In genomic region chr9:131423171-131423581, GRCh38 we compare ENCODE assay signal across 8 cellular contexts. TPM values are rescaled to one million over a fixed set of nuclear protein-coding genes. Genes with fewer than 3 reads are reported as not detected.
DNase-seq lines count a peak whose midpoint lies in the region; ATAC-seq and TF ChIP-seq lines count a peak whose summit lies in the region.

No MANE protein-coding gene starts in this region.

- no peak overlapping the region for H3K4me3 ChIP-seq in HUES64 (ENCODE audit: low read length)
- peak overlapping the region in 1 of 2 donors; percentile 1 for H3K4me3 ChIP-seq in right atrium auricular region
- H3K4me3 ChIP-seq in prostate gland: no peak overlapping the region

- H3K4me3 Mint-ChIP-seq in activated naive CD8-positive, alpha-beta T cell treated with anti-CD3 and anti-CD28 coated beads, Interleukin-2, amount 10 ng/mL, durations not matched to agents 7 days and 5 days: no peak overlapping the region

- TF ChIP-seq POLR2A in prostate gland (IDR thresholded peaks at IDR 0.05): no peak

- DNase-seq in DMS 273 (lab: John Stamatoyannopoulos, UW; ENCODE audit: unreplicated experiment) (peak; percentile 91), right atrium auricular region (ENCODE audit: low spot score) (peak; percentile 72), prostate gland (ENCODE audit: low spot score) (peak; percentile 62), NCI-H146 treated with DMSO at 0.1 percent for 48 hours (lab: John Stamatoyannopoulos, UW; ENCODE audit: unreplicated experiment) (no peak)
- no peak for DNase-seq in activated naive CD8-positive, alpha-beta T cell treated with anti-CD3 and anti-CD28 coated beads, Interleukin-2, amount 10 ng/mL, durations not matched to agents 7 days and 5 days
- DNase-seq in stimulated activated CD4-positive, alpha-beta T cell treated with anti-CD3 and anti-CD28 coated beads, Interleukin-4, amount 100 ng/mL, for 1 hour: no peak

- H3K9me3 Mint-ChIP-seq in activated naive CD8-positive, alpha-beta T cell treated with anti-CD3 and anti-CD28 coated beads, Interleukin-2, amount 10 ng/mL, durations not matched to agents 7 days and 5 days: peaks cover 2% of the 10 kb centered on the region

- POLR2A ChIA-PET in activated naive CD8-positive, alpha-beta T cell treated with anti-CD3 and anti-CD28 coated beads, Interleukin-2, amount 10 ng/mL, durations not matched to agents 7 days and 5 days (lab: Charles Lee): no interaction called here

- peaks cover 17% of the 10 kb centered on the region; the same call in 1 of the 2 replicates for H3K36me3 ChIP-seq in HUES64 (ENCODE audit: insufficient read depth, low read length)
- H3K36me3 ChIP-seq in right atrium auricular region: no peaks in the 10 kb centered on the region
- no peaks in the 10 kb centered on the region for H3K36me3 ChIP-seq in prostate gland

- no peaks in the 10 kb centered on the region for H3K27me3 Mint-ChIP-seq in activated naive CD8-positive, alpha-beta T cell treated with anti-CD3 and anti-CD28 coated beads, Interleukin-2, amount 10 ng/mL, durations not matched to agents 7 days and 5 days

- ATAC-seq in activated naive CD8-positive, alpha-beta T cell treated with anti-CD3 and anti-CD28 coated beads, Interleukin-2, amount 10 ng/mL, durations not matched to agents 7 days and 5 days (ENCODE audit: low read depth): no peak
- ATAC-seq in HG02588 (IDR thresholded peaks at IDR 0.05; ENCODE audit: unreplicated experiment): no peak

- H3K9me3 ChIP-seq in HUES64 (ENCODE audit: insufficient read depth, low read depth, low read length) (no peaks in the 10 kb centered on the region), right atrium auricular region (no peaks in the 10 kb centered on the region), prostate gland (no peaks in the 10 kb centered on the region)

- peaks cover 57% of the 10 kb centered on the region for H3K4me1 Mint-ChIP-seq in activated naive CD8-positive, alpha-beta T cell treated with anti-CD3 and anti-CD28 coated beads, Interleukin-2, amount 10 ng/mL, durations not matched to agents 7 days and 5 days

- H3K9ac ChIP-seq in HUES64 (ENCODE audit: low read depth, low read length): no peak overlapping the region

- H3K4me1 ChIP-seq in HUES64 (ENCODE audit: insufficient read depth, low read length): peaks cover 50% of the 10 kb centered on the region
- peaks cover 0 to 66% of the 10 kb centered on the region in 2 donors for H3K4me1 ChIP-seq in right atrium auricular region
- peaks cover 48% of the 10 kb centered on the region for H3K4me1 ChIP-seq in prostate gland (replicated peaks)

- WGBS in HUES64: 39% methylated on average over 14 of the region's 14 CpGs
- 13% methylated on average over 13 of the region's 14 CpGs for WGBS in prostate gland

- no peak for TF ChIP-seq CTCF in right atrium auricular region (IDR thresholded peaks at IDR 0.05)
- no peak for TF ChIP-seq CTCF in prostate gland (IDR thresholded peaks at IDR 0.05)

- H3K27ac ChIP-seq in HUES64 (ENCODE audit: low read depth, low read length) (peak overlapping the region; percentile 55; the same call in 1 of the 2 replicates), right atrium auricular region (peak overlapping the region; percentile 79 to 82), prostate gland (peak overlapping the region; percentile 39 to 77)

- intact Hi-C loops in prostate gland (cut with DNase I): no loop called here

- H3K36me3 Mint-ChIP-seq in activated naive CD8-positive, alpha-beta T cell treated with anti-CD3 and anti-CD28 coated beads, Interleukin-2, amount 10 ng/mL, durations not matched to agents 7 days and 5 days: peaks cover 31% of the 10 kb centered on the region

- H3K27me3 ChIP-seq in HUES64 (ENCODE audit: insufficient read depth, low read length) (no peaks in the 10 kb centered on the region), right atrium auricular region (no peaks in the 10 kb centered on the region), prostate gland (replicated peaks; ENCODE audit: insufficient read depth) (no peaks in the 10 kb centered on the region)

- H3K27ac Mint-ChIP-seq in activated naive CD8-positive, alpha-beta T cell treated with anti-CD3 and anti-CD28 coated beads, Interleukin-2, amount 10 ng/mL, durations not matched to agents 7 days and 5 days: peak overlapping the region; percentile 68

RNA-seq across cellular contexts. Expression of gene PRRC2B, which starts 29.3 kb away (rescaled TPM):
- 85.6 TPM for polyA plus RNA-seq in HUES64 (2013, experiment 1 of 2)
- 111 TPM for polyA plus RNA-seq in HUES64 (2013, experiment 2 of 2)
- 100 to 1,000 TPM; 300 to 309 TPM for total RNA-seq in activated naive CD8-positive, alpha-beta T cell treated with anti-CD3 and anti-CD28 coated beads, Interleukin-2, amount 10 ng/mL, durations not matched to agents 7 days and 5 days
- 100 to 1,000 TPM in 1 of 2 donors, 10 to 100 TPM in 1; 76.7 to 120 TPM for total RNA-seq in right atrium auricular region
- 100 to 1,000 TPM in 1 of 2 donors, 10 to 100 TPM in 1; 94.7 to 197 TPM for total RNA-seq in prostate gland

Comparison
In these comparisons a context has a peak if more than half of its experiments do, and no peak if none do; other contexts are left out.
1. DNase-seq: peak in DMS 273 (single experiment), right atrium auricular region (single experiment) and prostate gland (single experiment); none in activated naive CD8-positive, alpha-beta T cell treated with anti-CD3 and anti-CD28 coated beads, Interleukin-2, amount 10 ng/mL, durations not matched to agents 7 days and 5 days (single experiment), NCI-H146 treated with DMSO at 0.1 percent for 48 hours (single experiment) and stimulated activated CD4-positive, alpha-beta T cell treated with anti-CD3 and anti-CD28 coated beads, Interleukin-4, amount 100 ng/mL, for 1 hour (single experiment).
2. Peak in every context shown above with its lines, with median percentiles within 50 percentile points of each other: H3K27ac ChIP-seq.